ENCODE assay signal across 19 cellular contexts in the genomic region with DNA sequence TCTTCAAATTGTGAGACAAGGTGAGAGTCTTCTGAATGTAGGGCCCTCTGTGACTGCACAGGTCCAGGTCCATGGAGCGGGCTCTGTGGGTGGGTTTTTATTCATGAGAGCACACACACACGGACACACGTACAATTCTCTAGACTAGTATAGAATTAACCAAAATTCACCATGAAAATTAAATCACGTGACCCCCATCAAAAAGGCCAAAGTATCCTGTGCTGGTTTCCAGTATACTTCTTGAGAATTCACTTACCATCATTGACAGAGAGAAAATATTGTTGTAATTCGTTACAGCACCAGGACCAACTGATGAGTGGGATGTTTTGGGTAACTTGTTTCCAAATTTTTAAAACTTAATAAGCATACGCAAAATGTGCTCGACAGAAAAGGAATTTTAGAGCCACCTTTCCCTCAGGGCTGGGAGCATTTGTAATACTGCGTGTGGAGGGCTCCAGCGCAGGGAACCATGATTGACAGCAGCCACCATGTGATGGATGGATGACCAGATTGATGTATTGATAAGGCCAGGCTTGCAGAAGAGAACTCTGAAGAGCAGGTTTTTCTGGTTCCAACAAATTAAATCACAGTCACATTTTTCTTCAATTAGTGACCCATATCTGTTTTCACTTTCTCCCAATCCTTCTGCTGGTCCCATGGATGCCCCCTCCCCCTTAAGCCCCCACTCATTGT. TPM values are rescaled to one million over a fixed set of nuclear protein-coding genes. Genes with fewer than 3 reads are reported as not detected.
DNase-seq lines count a peak whose midpoint lies in the region; ATAC-seq and TF ChIP-seq lines count a peak whose summit lies in the region.
"Had no signal": no experiment of that assay in that cellular context is flagged by ENCODE, and none has a peak within 500 bp of the region (broad histone marks: within the 10 kb centered on the region; RNA-seq: fewer than 3 reads in every experiment).

No MANE protein-coding gene starts in this region.

- H3K79me2 ChIP-seq in parathyroid adenoma: no peaks in the 10 kb centered on the region

- H3K27me3 Mint-ChIP-seq in activated B cell treated with CpG ODN at 0.5 μM for 24 hours (no peaks in the 10 kb centered on the region), MCF 10A (ENCODE audit: insufficient read depth, unreplicated experiment) (no peaks in the 10 kb centered on the region)

- 0 out of 2 replicates have a peak overlapping the region, but pooled peaks have one; percentile 55 for H3K4me3 ChIP-seq in BLaER1
- no peak overlapping the region for H3K4me3 ChIP-seq in parathyroid adenoma (ENCODE audit: low read depth, low read length)

- CTCF ChIA-PET in HEK293T (lab: Yijun Ruan, JAX) (no interaction called here), activated B cell treated with CpG ODN at 0.5 μM for 24 hours (lab: Charles Lee) (no interaction called here), MCF 10A (lab: Yijun Ruan, JAX) (interaction anchor here (3.1 kb wide), 1 partner anchor 59 kb away, joined by 41 read pairs; no protein-coding TSS in a partner anchor)

- no peak for ATAC-seq in activated B cell treated with CpG ODN at 0.5 μM for 24 hours (ENCODE audit: low read depth)
- ATAC-seq in GM19035 (IDR thresholded peaks at IDR 0.05; ENCODE audit: unreplicated experiment): no peak
- no peak for ATAC-seq in GM19351 (IDR thresholded peaks at IDR 0.05; ENCODE audit: unreplicated experiment)

- H3K9me3 ChIP-seq in BLaER1: no peaks in the 10 kb centered on the region
- no peaks in the 10 kb centered on the region for H3K9me3 ChIP-seq in parathyroid adenoma (ENCODE audit: control insufficient read depth, low read length)

- H3K4me1 Mint-ChIP-seq in activated B cell treated with CpG ODN at 0.5 μM for 24 hours (peaks cover 83% of the 10 kb centered on the region), MCF 10A (ENCODE audit: insufficient read depth, unreplicated experiment) (peaks cover 11% of the 10 kb centered on the region)

- no peaks in the 10 kb centered on the region for H4K20me1 ChIP-seq in BLaER1

- peak overlapping the region; percentile 91 for H3K27ac ChIP-seq in BLaER1
- no peak overlapping the region for H3K27ac ChIP-seq in parathyroid adenoma
- H3K27ac ChIP-seq: RWPE1 had no signal

- intact Hi-C loops in activated B cell treated with CpG ODN at 0.5 μM for 24 hours (cut with micrococcal nuclease): loop anchor here (5.0 kb wide), 1 partner anchor 457 kb away; no protein-coding TSS in a partner anchor
- intact Hi-C loops in MCF 10A (cut with micrococcal nuclease): no loop called here

- H3K27me3 ChIP-seq in BLaER1: no peaks in the 10 kb centered on the region
- H3K27me3 ChIP-seq in parathyroid adenoma (ENCODE audit: control insufficient read depth, insufficient read depth, low read length): no peaks in the 10 kb centered on the region

- H3K36me3 Mint-ChIP-seq in activated B cell treated with CpG ODN at 0.5 μM for 24 hours (ENCODE audit: low read depth) (no peaks in the 10 kb centered on the region), MCF 10A (ENCODE audit: insufficient read depth, unreplicated experiment) (no peaks in the 10 kb centered on the region)
- H3K36me3 Mint-ChIP-seq: CD4-positive, alpha-beta memory T cell had no signal

- no peak for TF ChIP-seq CTCF in activated B cell treated with CpG ODN at 0.5 μM for 24 hours (IDR thresholded peaks at IDR 0.05)
- no peak for TF ChIP-seq CTCF in parathyroid adenoma (IDR thresholded peaks at IDR 0.05)
- no peak for TF ChIP-seq CTCF in MCF 10A (IDR thresholded peaks at IDR 0.05; ENCODE audit: unreplicated experiment)

- H3K4me2 ChIP-seq in BLaER1 (peak overlapping the region; percentile 97), parathyroid adenoma (ENCODE audit: low read length) (peak overlapping the region; percentile 16)

- POLR2A ChIA-PET in HEK293T (lab: Yijun Ruan, JAX) (no interaction called here), activated B cell treated with CpG ODN at 0.5 μM for 24 hours (lab: Charles Lee) (interaction anchor here (5.7 to 5.9 kb wide), 2 partner anchors 16 to 59 kb away, joined by 50 to 344 read pairs; a partner anchor contains a TSS), MCF 10A (lab: Yijun Ruan, JAX) (no interaction called here)

- no peak overlapping the region for H2AFZ ChIP-seq in parathyroid adenoma

- peak overlapping the region; percentile 76; the same call in 1 of the 2 replicates for H3K9ac ChIP-seq in BLaER1
- no peak overlapping the region for H3K9ac ChIP-seq in parathyroid adenoma

- H3K9me3 Mint-ChIP-seq in activated B cell treated with CpG ODN at 0.5 μM for 24 hours (no peaks in the 10 kb centered on the region), MCF 10A (ENCODE audit: unreplicated experiment) (no peaks in the 10 kb centered on the region)
- H3K9me3 Mint-ChIP-seq: CD4-positive, alpha-beta memory T cell had no signal

- H3K27ac Mint-ChIP-seq in activated B cell treated with CpG ODN at 0.5 μM for 24 hours: peak overlapping the region; percentile 96
- H3K27ac Mint-ChIP-seq in MCF 10A (ENCODE audit: low read depth, unreplicated experiment): no peak overlapping the region
- H3K27ac Mint-ChIP-seq: CD4-positive, alpha-beta memory T cell had no signal

- H3K4me1 ChIP-seq in BLaER1 (peaks cover 98% of the 10 kb centered on the region), parathyroid adenoma (peaks cover 11% of the 10 kb centered on the region)

- H3K4me3 Mint-ChIP-seq in activated B cell treated with CpG ODN at 0.5 μM for 24 hours: peak overlapping the region; percentile 35
- H3K4me3 Mint-ChIP-seq in MCF 10A (ENCODE audit: unreplicated experiment): no peak overlapping the region
- H3K4me3 Mint-ChIP-seq: CD4-positive, alpha-beta memory T cell had no signal

- DNase-seq in HEK293T (ENCODE audit: extremely low spot score): no peak
- no peak for DNase-seq in activated B cell treated with CpG ODN at 0.5 μM for 24 hours
- DNase-seq in KG1 (lab: John Stamatoyannopoulos, UW): no peak
- DNase-seq in MCF 10A (ENCODE audit: unreplicated experiment): no peak
- DNase-seq: CD4-positive, alpha-beta memory T cell; EL; GOT3; NCI-H1436; NCI-H2029 treated with DMSO at 0.1 percent for 48 hours; NCI-H510A; OCI-M1; T-helper 1 cell had no signal

- no TSS peak for BruUV-seq in MCF 10A (replicated peaks; lab: Mats Ljungman, UMichigan)

- H3K36me3 ChIP-seq in BLaER1: no peaks in the 10 kb centered on the region
- no peaks in the 10 kb centered on the region for H3K36me3 ChIP-seq in parathyroid adenoma (ENCODE audit: control insufficient read depth, insufficient read depth, low read length)

TF ChIP-seq in HEK293T, 16 proteins besides CTCF, POLR2A, EP300 and RAD21:
- TF ChIP-seq, protein P1, sequence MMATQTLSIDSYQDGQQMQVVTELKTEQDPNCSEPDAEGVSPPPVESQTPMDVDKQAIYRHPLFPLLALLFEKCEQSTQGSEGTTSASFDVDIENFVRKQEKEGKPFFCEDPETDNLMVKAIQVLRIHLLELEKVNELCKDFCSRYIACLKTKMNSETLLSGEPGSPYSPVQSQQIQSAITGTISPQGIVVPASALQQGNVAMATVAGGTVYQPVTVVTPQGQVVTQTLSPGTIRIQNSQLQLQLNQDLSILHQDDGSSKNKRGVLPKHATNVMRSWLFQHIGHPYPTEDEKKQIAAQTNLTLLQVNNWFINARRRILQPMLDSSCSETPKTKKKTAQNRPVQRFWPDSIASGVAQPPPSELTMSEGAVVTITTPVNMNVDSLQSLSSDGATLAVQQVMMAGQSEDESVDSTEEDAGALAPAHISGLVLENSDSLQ (IDR thresholded peaks at IDR 0.05): 0 out of 2 replicates have a peak, but pooled peaks have one; percentile 21
- TF ChIP-seq ARNT (IDR thresholded peaks at IDR 0.05) (no peak), HDGF (IDR thresholded peaks at IDR 0.05; ENCODE audit: borderline replicate concordance) (no peak)
TF ChIP-seq in HEK293T: peak in this region for 1.

RNA-seq across cellular contexts. Expression of a gene that starts 14.9 kb away (rescaled TPM):
- total RNA-seq in activated B cell treated with CpG ODN at 0.5 μM for 24 hours: 0.11 TPM in 1 of 2 replicates, not detected in the other
- total RNA-seq in MCF 10A (2022): not detected in 2 replicates
- total RNA-seq: CD4-positive, alpha-beta memory T cell; LHCN-M2; SK-MEL-5 had no signal

RNA-seq across cellular contexts. Expression of a gene that starts 18.0 kb away (rescaled TPM):
- total RNA-seq in activated B cell treated with CpG ODN at 0.5 μM for 24 hours (238 and 267 TPM in 2 replicates), MCF 10A (2022) (1.0 and 1.1 TPM in 2 replicates)
- total RNA-seq: LHCN-M2, SK-MEL-5 had no signal

Comparison
In these comparisons a context has a peak if more than half of its experiments do, and no peak if none do; other contexts are left out.
1. RNA of a gene that starts 18.0 kb away (total RNA-seq): 238 to 267 TPM in activated B cell treated with CpG ODN at 0.5 μM for 24 hours; 1.0 to 1.1 TPM in MCF 10A; every median in the first group is over 100 times any median in the second.